Comparison of ENCODE assay signal across 21 cellular contexts in genomic region chr5:180824630-180825476, GRCh38. TPM values are rescaled to one million over a fixed set of nuclear protein-coding genes. Genes with fewer than 3 reads are reported as not detected.
DNase-seq lines count a peak whose midpoint lies in the region; ATAC-seq, FAIRE-seq and TF ChIP-seq lines count a peak whose summit lies in the region.
"Had no signal": no experiment of that assay in that cellular context is flagged by ENCODE, and none has a peak within 500 bp of the region (broad histone marks: within the 10 kb centered on the region; RNA-seq: fewer than 3 reads in every experiment).

No MANE protein-coding gene starts in this region.

- no peaks in the 10 kb centered on the region for H3K27me3 Mint-ChIP-seq in CD4-positive, alpha-beta T cell
- no peaks in the 10 kb centered on the region for H3K27me3 Mint-ChIP-seq in CD4-positive, alpha-beta memory T cell
- H3K27me3 Mint-ChIP-seq: activated CD8-positive, alpha-beta memory T cell treated with anti-CD3 and anti-CD28 coated beads, Interleukin-2, amount 10 ng/mL, durations not matched to agents 7 days and 5 days; IgD-negative memory B cell had no signal

- H2AFZ ChIP-seq in smooth muscle cell (ENCODE audit: low read depth): peak overlapping the region; percentile 66

- H3K4me1 ChIP-seq in kidney (ENCODE audit: control insufficient read depth in 1 of 2, insufficient read depth in 1 of 2, low read depth in 1 of 2, low read length in 2 of 2) (peaks cover 3 to 13% of the 10 kb centered on the region in 2 donors), smooth muscle cell (ENCODE audit: low read depth) (peaks cover 6% of the 10 kb centered on the region)
- H3K4me1 ChIP-seq in CD4-positive, alpha-beta memory T cell (ENCODE audit: insufficient read depth, low read length): peaks cover 15% of the 10 kb centered on the region

- H3K36me3 Mint-ChIP-seq in CD4-positive, alpha-beta T cell (ENCODE audit: low read depth): peaks cover 18% of the 10 kb centered on the region
- peaks cover 6 to 8% of the 10 kb centered on the region in 2 donors for H3K36me3 Mint-ChIP-seq in CD4-positive, alpha-beta memory T cell

- 69% methylated on average over 10 of the region's 10 CpGs for WGBS in smooth muscle cell (ENCODE audit: low lambda C conversion rate)

- no peaks in the 10 kb centered on the region for H4K20me1 ChIP-seq in smooth muscle cell (ENCODE audit: low read depth)

- no peak for DNase-seq in CD4-positive, alpha-beta T cell
- DNase-seq in kidney: peak; percentile 60
- DNase-seq in smooth muscle cell (lab: John Stamatoyannopoulos, UW; ENCODE audit: unreplicated experiment): no peak
- DNase-seq in CD4-positive, alpha-beta memory T cell: no peak
- DNase-seq in HPDE6-E6E7 (ENCODE audit: extremely low spot score): no peak
- DNase-seq: activated CD8-positive, alpha-beta memory T cell treated with anti-CD3 and anti-CD28 coated beads, Interleukin-2, amount 10 ng/mL, durations not matched to agents 7 days and 5 days; activated naive CD4-positive, alpha-beta T cell treated with anti-CD3 and anti-CD28 coated beads, Interleukin-2, amount 50 U/mL, for 16 hours; AML-193; hippocampal formation; NCI-H1417 treated with DMSO at 0.1 percent for 48 hours; NCI-H345; retina; stimulated activated CD4-positive, alpha-beta T cell treated with anti-CD3 and anti-CD28 coated beads, Interleukin-4, amount 100 ng/mL, for 4 hours had no signal

- no peak for TF ChIP-seq CTCF in CD4-positive, alpha-beta T cell (IDR thresholded peaks at IDR 0.05)
- TF ChIP-seq CTCF in VCaP (conservative IDR thresholded peaks at IDR 0.05) (no peak), kidney (IDR thresholded peaks at IDR 0.05; ENCODE audit: borderline replicate concordance, extremely low read depth, insufficient read depth) (no peak), smooth muscle cell (IDR thresholded peaks at IDR 0.05; ENCODE audit: borderline replicate concordance, insufficient read depth, poor library complexity, severe bottlenecking) (no peak)

- intact Hi-C loops in CD4-positive, alpha-beta T cell (cut with DNase I, micrococcal nuclease): no loop called here
- intact Hi-C loops in kidney (cut with DNase I): no loop called here
- intact Hi-C loops in CD4-positive, alpha-beta memory T cell (cut with micrococcal nuclease): no loop called here

- no peak for FAIRE-seq in kidney (lab: Jason Lieb, UNC)
- FAIRE-seq: endometrium, H54 had no signal

- H3K27me3 ChIP-seq in CD4-positive, alpha-beta T cell (ENCODE audit: control insufficient read depth, insufficient read depth, low read length): no peaks in the 10 kb centered on the region
- no peaks in the 10 kb centered on the region for H3K27me3 ChIP-seq in smooth muscle cell (ENCODE audit: low read depth)
- H3K27me3 ChIP-seq in CD4-positive, alpha-beta memory T cell (ENCODE audit: insufficient read depth, low read length): no peaks in the 10 kb centered on the region
- H3K27me3 ChIP-seq: cardiac muscle cell had no signal

- H3K9ac ChIP-seq in kidney (ENCODE audit: low read length in 2 of 2) (no peak overlapping the region), smooth muscle cell (ENCODE audit: low read depth) (no peak overlapping the region)

- no peak for ATAC-seq in CD4-positive, alpha-beta T cell (ENCODE audit: poor library complexity)
- no peak for ATAC-seq in HG02678 (IDR thresholded peaks at IDR 0.05; ENCODE audit: unreplicated experiment)
- ATAC-seq in HG03565 (IDR thresholded peaks at IDR 0.05; ENCODE audit: unreplicated experiment): no peak
- ATAC-seq: activated CD8-positive, alpha-beta memory T cell treated with anti-CD3 and anti-CD28 coated beads, Interleukin-2, amount 10 ng/mL, durations not matched to agents 7 days and 5 days; natural killer cell treated with Interleukin-12 subunit alpha and Interleukin-12 subunit beta and Interleukin-15 and Interleukin-18, amount 100 ng/mL, for 72 hours had no signal

- no peak overlapping the region for H3K4me2 ChIP-seq in smooth muscle cell

- peaks cover 42% of the 10 kb centered on the region for H3K4me1 Mint-ChIP-seq in CD4-positive, alpha-beta T cell (ENCODE audit: low read depth)
- H3K4me1 Mint-ChIP-seq in CD4-positive, alpha-beta memory T cell: peaks cover 10 to 38% (median 16%) of the 10 kb centered on the region in 4 donors

- H3F3A ChIP-seq in smooth muscle cell (ENCODE audit: low read depth): peaks cover 9% of the 10 kb centered on the region

- no peaks in the 10 kb centered on the region for H3K9me3 ChIP-seq in CD4-positive, alpha-beta T cell (ENCODE audit: control insufficient read depth, low read length)
- peaks cover 0 to under 1% of the 10 kb centered on the region in 2 donors for H3K9me3 ChIP-seq in kidney (ENCODE audit: control insufficient read depth in 1 of 2, low read length in 2 of 2)
- H3K9me3 ChIP-seq in smooth muscle cell (replicated peaks; ENCODE audit: low read depth): no peaks in the 10 kb centered on the region
- H3K9me3 ChIP-seq in CD4-positive, alpha-beta memory T cell (ENCODE audit: control insufficient read depth in 1 of 2, low read length in 2 of 2): no peaks in the 10 kb centered on the region

- peak overlapping the region; percentile 69 for H3K27ac Mint-ChIP-seq in CD4-positive, alpha-beta T cell
- H3K27ac Mint-ChIP-seq in CD4-positive, alpha-beta memory T cell: peak overlapping the region in 1 of 7 donors; percentile 30
- H3K27ac Mint-ChIP-seq: activated CD8-positive, alpha-beta memory T cell treated with anti-CD3 and anti-CD28 coated beads, Interleukin-2, amount 10 ng/mL, durations not matched to agents 7 days and 5 days; natural killer cell treated with Interleukin-12 subunit alpha and Interleukin-12 subunit beta and Interleukin-15 and Interleukin-18, amount 100 ng/mL, for 72 hours had no signal

- H3K27ac ChIP-seq in CD4-positive, alpha-beta T cell (ENCODE audit: low read depth, low read length): no peak overlapping the region
- H3K27ac ChIP-seq in VCaP (peak overlapping the region; percentile 42; the same call in 1 of the 2 replicates), kidney (ENCODE audit: low read depth in 2 of 2, low read length in 2 of 2) (peak overlapping the region in 1 of 2 donors; percentile 23), smooth muscle cell (ENCODE audit: low read depth) (no peak overlapping the region)
- no peak overlapping the region for H3K27ac ChIP-seq in CD4-positive, alpha-beta memory T cell (ENCODE audit: low read depth, low read length)
- H3K27ac ChIP-seq: cardiac muscle cell had no signal

- H3K4me3 Mint-ChIP-seq in CD4-positive, alpha-beta T cell: peak overlapping the region; percentile 25
- peak overlapping the region in 1 of 8 donors; percentile 9 for H3K4me3 Mint-ChIP-seq in CD4-positive, alpha-beta memory T cell
- H3K4me3 Mint-ChIP-seq: activated CD8-positive, alpha-beta memory T cell treated with anti-CD3 and anti-CD28 coated beads, Interleukin-2, amount 10 ng/mL, durations not matched to agents 7 days and 5 days; natural killer cell treated with Interleukin-12 subunit alpha and Interleukin-12 subunit beta and Interleukin-15 and Interleukin-18, amount 100 ng/mL, for 72 hours had no signal

- H3K36me3 ChIP-seq in kidney (ENCODE audit: control insufficient read depth in 1 of 2, insufficient read depth in 2 of 2, low read length in 2 of 2) (peaks cover 0 to 3% of the 10 kb centered on the region in 2 donors), smooth muscle cell (ENCODE audit: low read depth) (no peaks in the 10 kb centered on the region)
- H3K36me3 ChIP-seq in CD4-positive, alpha-beta memory T cell (ENCODE audit: insufficient read depth, low read length): no peaks in the 10 kb centered on the region
- H3K36me3 ChIP-seq: cardiac muscle cell had no signal

- H3K4me3 ChIP-seq in kidney (ENCODE audit: low read length in 2 of 2): no peak overlapping the region
- H3K4me3 ChIP-seq in smooth muscle cell: no peak overlapping the region
- no peak overlapping the region for H3K4me3 ChIP-seq in CD4-positive, alpha-beta memory T cell (ENCODE audit: low read length in 2 of 2)
- H3K4me3 ChIP-seq: cardiac muscle cell had no signal

- CTCF ChIA-PET in CD4-positive, alpha-beta T cell (lab: Charles Lee): interaction anchor here (1.4 to 1.8 kb wide), 2 partner anchors 11 to 25 kb away, joined by 3 to 5 read pairs; no protein-coding TSS in a partner anchor
- CTCF ChIA-PET in CD4-positive, alpha-beta memory T cell (lab: Charles Lee; ENCODE audit: partially characterized antibody): interaction anchor here (1.0 to 1.5 kb wide), 2 partner anchors 17 to 36 kb away, joined by 3 to 5 read pairs; partner anchors contain the start of gene ZFP62

- H3K9me3 Mint-ChIP-seq in CD4-positive, alpha-beta T cell: no peaks in the 10 kb centered on the region
- peaks cover 0 to 7% (median 2%) of the 10 kb centered on the region in 8 donors for H3K9me3 Mint-ChIP-seq in CD4-positive, alpha-beta memory T cell
- H3K9me3 Mint-ChIP-seq: IgD-negative memory B cell; natural killer cell treated with Interleukin-12 subunit alpha and Interleukin-12 subunit beta and Interleukin-15 and Interleukin-18, amount 100 ng/mL, for 72 hours had no signal

- POLR2A ChIA-PET in CD4-positive, alpha-beta T cell (lab: Charles Lee): interaction anchor here (0.6 to 3.1 kb wide), 9 partner anchors 7 to 399 kb away, joined by 3 to 19 read pairs (median 5); partner anchors contain the start of gene ZFP62
- POLR2A ChIA-PET in CD4-positive, alpha-beta memory T cell (lab: Charles Lee; ENCODE audit: partially characterized antibody): interaction anchor here (0.7 to 3.5 kb wide), 6 partner anchors 13 to 37 kb away, joined by 3 to 18 read pairs (median 4); no protein-coding TSS in a partner anchor

- no peaks in the 10 kb centered on the region for H3K79me2 ChIP-seq in smooth muscle cell (ENCODE audit: low read depth)

RNA-seq across cellular contexts. Expression of gene MGAT1, which starts 22.2 kb away (rescaled TPM):
- total RNA-seq in CD4-positive, alpha-beta T cell: 10 to 100 TPM; 49.0 to 60.2 TPM
- total RNA-seq in kidney (132 TPM), smooth muscle cell (128 and 144 TPM in 2 replicates)
- polyA plus RNA-seq in kidney (ENCODE audit: insufficient read depth, low read depth, low replicate concordance) (73.3 TPM), smooth muscle cell (149 and 161 TPM in 2 replicates)
- total RNA-seq in CD4-positive, alpha-beta memory T cell: 100 to 1,000 TPM; 187 TPM
- 100 to 1,000 TPM; 135 to 150 TPM for polyA plus RNA-seq in CD4-positive, alpha-beta memory T cell

RNA-seq across cellular contexts. Expression of gene ZFP62, which starts 36.2 kb away (rescaled TPM):
- total RNA-seq in CD4-positive, alpha-beta T cell: 10 to 100 TPM; 22.6 to 24.9 TPM
- total RNA-seq in kidney (30.7 TPM), smooth muscle cell (9.2 and 14.5 TPM in 2 replicates)
- polyA plus RNA-seq in kidney (ENCODE audit: insufficient read depth, low read depth, low replicate concordance) (16.2 TPM), smooth muscle cell (6.4 and 10.0 TPM in 2 replicates)
- total RNA-seq in CD4-positive, alpha-beta memory T cell: 10 to 100 TPM; 71.1 to 71.7 TPM
- polyA plus RNA-seq in CD4-positive, alpha-beta memory T cell: 10 to 100 TPM; 11.4 to 21.1 TPM
